In the genomic region with DNA sequence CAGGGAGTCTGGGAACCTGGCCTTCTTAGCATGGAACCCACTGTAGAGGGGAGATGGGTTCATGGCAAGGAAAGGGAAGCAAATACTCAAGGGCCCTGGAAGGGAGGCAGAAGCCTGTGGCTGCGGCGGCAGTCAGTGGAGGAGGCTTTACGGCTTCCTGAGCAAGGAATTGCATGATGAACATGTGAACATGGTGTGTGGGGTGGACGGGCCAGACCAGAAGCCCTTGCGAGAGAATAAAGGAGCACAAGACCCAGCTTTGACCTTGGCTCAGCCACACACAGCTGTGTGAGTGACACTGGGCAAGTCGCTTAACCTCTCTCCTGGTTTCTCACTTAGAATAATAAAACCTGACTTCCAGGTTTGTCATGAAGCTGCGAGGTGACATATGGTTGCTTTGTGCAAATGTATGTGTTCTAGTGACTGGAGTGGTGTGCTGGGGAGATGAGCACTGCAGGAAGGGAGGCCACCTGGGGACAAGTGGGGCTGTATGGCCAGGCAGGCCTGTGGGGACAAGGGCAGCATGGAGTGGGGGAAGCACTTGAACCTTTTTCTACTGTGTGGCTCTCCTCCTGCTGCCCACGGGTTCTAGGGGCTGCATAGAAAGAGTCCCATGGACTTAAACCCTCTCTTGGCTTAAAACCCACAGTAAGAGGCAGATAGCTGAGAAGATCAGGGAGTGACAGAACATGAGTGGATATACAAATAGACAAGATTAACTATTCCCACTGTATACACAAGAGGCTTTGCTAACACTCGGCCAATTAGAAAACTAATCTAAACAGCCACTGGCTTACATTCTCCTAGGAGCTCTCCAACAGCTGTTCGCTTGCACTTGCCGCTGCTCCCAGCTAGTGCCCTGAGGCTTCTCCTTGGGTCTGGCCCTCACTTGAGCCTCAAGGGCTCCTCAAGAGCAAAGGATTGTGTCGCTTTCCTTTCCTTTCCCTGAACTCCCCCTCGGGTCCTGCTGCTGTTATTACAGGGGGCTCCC, we compare ENCODE assay signal across 17 cellular contexts.
DNase-seq lines count a peak whose midpoint lies in the region; ATAC-seq, FAIRE-seq and TF ChIP-seq lines count a peak whose summit lies in the region.
"Had no signal": no experiment of that assay in that cellular context is flagged by ENCODE, and none has a peak within 500 bp of the region (broad histone marks: within the 10 kb centered on the region; RNA-seq: fewer than 3 reads in every experiment).

No MANE protein-coding gene starts in this region.

- no peaks in the 10 kb centered on the region for H3K36me3 ChIP-seq in HEK293 (ENCODE audit: control insufficient read depth in 2 of 2, insufficient read depth in 1 of 2, low read length in 2 of 2)
- no peaks in the 10 kb centered on the region for H3K36me3 ChIP-seq in H1 (ENCODE audit: control insufficient read depth in 2 of 4, insufficient read depth in 4 of 4, low read length in 3 of 4)
- H3K36me3 ChIP-seq: cardiac muscle cell had no signal

- H2AFZ ChIP-seq in H1 (ENCODE audit: low read length): no peak overlapping the region

- H2BK12ac ChIP-seq in H1 (ENCODE audit: low read depth, low read length): no peak overlapping the region

- H3K79me1 ChIP-seq in H1 (ENCODE audit: low read depth, low read length): no peaks in the 10 kb centered on the region

- no peak overlapping the region for H2BK5ac ChIP-seq in H1 (ENCODE audit: low read depth, low read length)

- H3K27ac ChIP-seq in HEK293 (ENCODE audit: extremely low read depth, low read depth, low read length): no peak overlapping the region
- H3K27ac ChIP-seq in H1 (ENCODE audit: low read depth, low read length): no peak overlapping the region
- H3K27ac ChIP-seq: cardiac muscle cell had no signal

- peaks cover 11% of the 10 kb centered on the region for H3K4me1 ChIP-seq in HEK293 (ENCODE audit: control insufficient read depth, insufficient read depth, low read length)
- peaks cover 2 to 16% (median 8%) of the 10 kb centered on the region in 4 experiments; a peak in 5 of 7 replicates for H3K4me1 ChIP-seq in H1 (replicated peaks in 1 of 4; ENCODE audit: control insufficient read depth in 3 of 4, insufficient read depth in 4 of 4, low read length in 3 of 4)

- H2BK15ac ChIP-seq in H1 (ENCODE audit: low read length): 0 out of 2 replicates have a peak overlapping the region, but pooled peaks have one; percentile 83

- TF ChIP-seq CTCF in HEK293 (tag by site-specific recombination; IDR thresholded peaks at IDR 0.05) (no peak), H1 (IDR thresholded peaks at IDR 0.05; ENCODE audit: control extremely low read depth in 1 of 3, insufficient read depth in 1 of 3, low read depth in 1 of 3, low read length in 3 of 3) (no peak)

- H3K79me2 ChIP-seq in H1 (ENCODE audit: control insufficient read depth in 1 of 2, insufficient read depth in 2 of 2, low read length in 2 of 2): no peaks in the 10 kb centered on the region

- H4K5ac ChIP-seq in H1 (ENCODE audit: insufficient read length, low read depth, low read length): no peak overlapping the region

- POLR2A ChIA-PET in HEK293 (lab: Yijun Ruan, JAX) (no interaction called here), H1 (lab: Charles Lee; ENCODE audit: partially characterized antibody) (interaction anchor here (0.9 to 1.2 kb wide), 2 partner anchors 10 to 198 kb away, joined by 3 read pairs; no protein-coding TSS in a partner anchor)

- no peak overlapping the region for H3K4ac ChIP-seq in H1 (replicated peaks; ENCODE audit: insufficient read length, low read depth, low read length)

- no peak overlapping the region for H3K23ac ChIP-seq in H1 (ENCODE audit: insufficient read length)

- 90% methylated on average over 13 of the region's 13 CpGs; no CpG with 5 or more reads in 1 of the 2 experiments for WGBS in H1 (ENCODE audit: extremely low coverage in 1 of 2, insufficient coverage in 1 of 2, insufficient read length in 1 of 2, insufficient replicate concordance in 2 of 2, low coverage in 1 of 2, low lambda C conversion rate in 2 of 2, missing lambda C conversion rate in 1 of 2), 2 experiments

- no peak overlapping the region for H2BK120ac ChIP-seq in H1 (replicated peaks; ENCODE audit: low read depth, low read length)

- no peak overlapping the region for H2BK20ac ChIP-seq in H1 (ENCODE audit: low read length)

- no peak overlapping the region for H3K18ac ChIP-seq in H1 (ENCODE audit: extremely low read depth, low read length)

- no peak overlapping the region for H3K9ac ChIP-seq in H1 (replicated peaks in 1 of 4; ENCODE audit: extremely low read depth in 1 of 4, low read depth in 3 of 4, low read length in 3 of 4)

- H2AK5ac ChIP-seq in H1 (ENCODE audit: low read depth, low read length): no peak overlapping the region

- H3K27me3 ChIP-seq in H1 (replicated peaks in 1 of 4; ENCODE audit: control insufficient read depth in 3 of 4, extremely low read depth in 1 of 4, insufficient read depth in 3 of 4, low read length in 3 of 4): no peaks in the 10 kb centered on the region
- H3K27me3 ChIP-seq: cardiac muscle cell had no signal

- no peaks in the 10 kb centered on the region for H4K20me1 ChIP-seq in H1 (replicated peaks in 1 of 2; ENCODE audit: control insufficient read depth in 1 of 2, insufficient read depth in 2 of 2, low read length in 2 of 2)

- H3K4me2 ChIP-seq in H1 (ENCODE audit: insufficient read depth in 1 of 2, low read depth in 2 of 2, low read length in 2 of 2): no peak overlapping the region

- TF ChIP-seq POLR2A in H1 (IDR thresholded peaks at IDR 0.05; ENCODE audit: control extremely low read depth in 1 of 2, low read depth in 2 of 2, low read length in 2 of 2) (no peak), GM12892 (IDR thresholded peaks at IDR 0.05; ENCODE audit: low read depth, low read length) (no peak)

- FAIRE-seq in H1 (lab: Jason Lieb, UNC) (no peak), GM12892 (lab: Jason Lieb, UNC) (no peak)
- FAIRE-seq: frontal cortex, islet of Langerhans had no signal

- TF ChIP-seq EP300 in H1 (IDR thresholded peaks at IDR 0.05; ENCODE audit: borderline replicate concordance in 1 of 2, low read depth in 2 of 2, low read length in 2 of 2): no peak

- no peak overlapping the region for H4K91ac ChIP-seq in H1 (replicated peaks; ENCODE audit: insufficient read length, low read length)

- H3K56ac ChIP-seq in H1 (replicated peaks; ENCODE audit: insufficient read length, low read depth, low read length): no peak overlapping the region

- H4K8ac ChIP-seq in H1 (ENCODE audit: extremely low read depth, insufficient read depth, low read length): no peak overlapping the region; the same call in 1 of the 2 replicates

- no peak for TF ChIP-seq RAD21 in H1 (IDR thresholded peaks at IDR 0.05 in 1 of 2, conservative IDR thresholded peaks at IDR 0.05 in 1 of 2; ENCODE audit: low read depth in 2 of 2, low read length in 2 of 2)

- DNase-seq in NCI-H345 (lab: John Stamatoyannopoulos, UW) (peak; percentile 81), H1 (ENCODE audit: low read depth in 1 of 2, low spot score in 2 of 2) (no peak), posterior vena cava (ENCODE audit: low spot score) (peak; percentile 38), GM12892 (ENCODE audit: insufficient read length) (no peak), COR-L47 (lab: John Stamatoyannopoulos, UW) (no peak), dermis blood vessel endothelial cell (no peak)
- DNase-seq: activated naive CD8-positive, alpha-beta T cell treated with anti-CD3 and anti-CD28 coated beads for 36 hours; C1 segment of cervical spinal cord; GF-D8; KBM-7; NCI-H1436 treated with DMSO at 0.1 percent for 48 hours; stimulated activated CD4-positive, alpha-beta T cell treated with anti-CD3 and anti-CD28 coated beads, Interleukin-2, amount 100 ng/mL, for 48 hours had no signal

- no peak overlapping the region for H3K4me3 ChIP-seq in HEK293 (ENCODE audit: low read depth, low read length)
- H3K4me3 ChIP-seq in H1 (ENCODE audit: extremely low read depth in 1 of 4, insufficient read depth in 2 of 4, low read depth in 3 of 4, low read length in 4 of 4): no peak overlapping the region
- H3K4me3 ChIP-seq: cardiac muscle cell had no signal

- intact Hi-C loops in posterior vena cava (cut with DNase I): no loop called here

- no peak overlapping the region for H3K14ac ChIP-seq in H1 (ENCODE audit: insufficient read length)

- no peaks in the 10 kb centered on the region for H3K9me3 ChIP-seq in HEK293 (ENCODE audit: control insufficient read depth, insufficient read depth, low read depth, low read length)
- no peaks in the 10 kb centered on the region for H3K9me3 ChIP-seq in H1 (ENCODE audit: insufficient read depth in 2 of 2, low read depth in 1 of 2, low read length in 1 of 2)

- H3K23me2 ChIP-seq in H1 (ENCODE audit: low read depth, low read length): no peaks in the 10 kb centered on the region

- CTCF ChIA-PET in HEK293 (lab: Yijun Ruan, JAX) (no interaction called here), H1 (lab: Charles Lee; ENCODE audit: partially characterized antibody) (interaction anchor here (0.6 kb wide), 1 partner anchor 30 kb away, joined by 3 read pairs; no protein-coding TSS in a partner anchor)

- no peak for ATAC-seq in HG02884 (IDR thresholded peaks at IDR 0.05; ENCODE audit: unreplicated experiment)

TF ChIP-seq in HEK293, 187 proteins besides CTCF, POLR2A, EP300 and RAD21 (continues in another document):
- TF ChIP-seq ZEB2 (tag by site-specific recombination; IDR thresholded peaks at IDR 0.05) (no peak), ZNF580 (tag by site-specific recombination; IDR thresholded peaks at IDR 0.05) (no peak), ZNF843 (tag by site-specific recombination; IDR thresholded peaks at IDR 0.05) (no peak)

TF ChIP-seq in H1, 55 proteins besides CTCF, POLR2A, EP300 and RAD21:
- no peak for TF ChIP-seq TCF12 (IDR thresholded peaks at IDR 0.05; ENCODE audit: low read depth, low read length)
- no peak for TF ChIP-seq JUND (IDR thresholded peaks at IDR 0.05; ENCODE audit: low read length)
- no peak for TF ChIP-seq EZH2 (IDR thresholded peaks at IDR 0.05; ENCODE audit: low read depth, low read length, severe bottlenecking)
- no peak for TF ChIP-seq SRF (IDR thresholded peaks at IDR 0.05; ENCODE audit: low read depth, low read length)
- TF ChIP-seq NANOG (IDR thresholded peaks at IDR 0.05; ENCODE audit: insufficient read depth, low read depth, low read length, poor library complexity, severe bottlenecking): no peak
- no peak for TF ChIP-seq HDAC2 (IDR thresholded peaks at IDR 0.05; ENCODE audit: borderline replicate concordance in 1 of 2, low read depth in 2 of 2, low read length in 2 of 2)
TF ChIP-seq in H1: peak in this region for 0.

Comparison
In these comparisons a context has a peak if more than half of its experiments do, and no peak if none do; other contexts are left out.
1. DNase-seq: peak in NCI-H345 (single experiment) and posterior vena cava (single experiment); none in H1 (0 of 2), GM12892 (single experiment), COR-L47 (single experiment) and dermis blood vessel endothelial cell (single experiment).